Comparison of ENCODE assay signal across 19 cellular contexts in the genomic region with DNA sequence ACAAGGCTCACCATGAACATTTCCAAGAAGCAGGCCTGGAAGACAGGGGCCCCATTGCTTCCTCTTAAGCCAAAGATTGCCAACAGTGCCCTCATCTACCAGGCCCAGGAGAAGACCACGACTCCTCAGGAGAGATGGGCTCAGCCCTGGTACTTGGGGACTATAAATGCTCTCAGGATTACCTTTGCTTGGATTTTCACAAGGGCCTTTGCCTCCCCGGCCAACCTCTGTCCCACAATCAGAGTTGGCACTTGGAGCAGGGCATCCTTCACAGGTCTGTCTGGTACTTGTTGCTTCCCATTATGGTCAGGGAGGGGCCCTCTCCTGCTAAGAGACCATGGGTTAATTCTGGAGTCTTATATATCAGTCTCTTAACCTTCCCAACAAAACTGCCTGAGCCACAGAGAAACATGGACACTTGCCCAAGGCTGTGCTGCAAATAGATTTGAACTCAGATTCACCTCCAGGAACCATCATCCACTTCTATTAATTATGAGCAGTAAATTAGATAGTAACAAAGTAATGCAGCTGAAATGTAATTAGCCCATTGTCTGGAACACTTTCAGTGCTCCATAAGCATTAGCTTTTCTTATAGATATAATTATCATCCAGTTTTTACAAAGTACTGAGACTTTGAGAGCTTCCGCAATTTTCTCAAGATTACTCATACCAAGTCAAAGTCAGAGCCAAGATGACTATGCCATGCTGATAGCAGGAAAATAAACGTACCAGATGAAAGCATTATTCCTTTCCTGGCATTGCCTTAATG. TPM values are rescaled to one million over a fixed set of nuclear protein-coding genes. Genes with fewer than 3 reads are reported as not detected.
DNase-seq lines count a peak whose midpoint lies in the region; ATAC-seq, FAIRE-seq and TF ChIP-seq lines count a peak whose summit lies in the region.
"Had no signal": no experiment of that assay in that cellular context is flagged by ENCODE, and none has a peak within 500 bp of the region (broad histone marks: within the 10 kb centered on the region; RNA-seq: fewer than 3 reads in every experiment).

No MANE protein-coding gene starts in this region.

- H3K27ac ChIP-seq in PC-9 (peak overlapping the region; percentile 63), rectal smooth muscle tissue (ENCODE audit: low read depth, low read length) (peak overlapping the region; percentile 16), upper lobe of right lung (no peak overlapping the region)
- H3K27ac ChIP-seq: C4-2B had no signal

- H3K9me2 ChIP-seq in PC-9 (ENCODE audit: insufficient read depth), result no peaks in the 10 kb centered on the region

- no peaks in the 10 kb centered on the region for H3K27me3 ChIP-seq in PC-9 (ENCODE audit: insufficient read depth, low read depth)
- H3K27me3 ChIP-seq in rectal smooth muscle tissue (ENCODE audit: control insufficient read depth, insufficient read depth, low read length), result no peaks in the 10 kb centered on the region
- no peaks in the 10 kb centered on the region for H3K27me3 ChIP-seq in upper lobe of right lung
- H3K27me3 ChIP-seq: heart left ventricle had no signal

- H2AFZ ChIP-seq in PC-9, result no peak overlapping the region

- H3K9me3 ChIP-seq in PC-9 (ENCODE audit: insufficient read depth, low read depth) (no peaks in the 10 kb centered on the region), upper lobe of right lung (no peaks in the 10 kb centered on the region)
- H3K9me3 ChIP-seq: heart left ventricle had no signal

- H3K9ac ChIP-seq in rectal smooth muscle tissue (ENCODE audit: low read length), result no peak overlapping the region

- TF ChIP-seq CTCF in PC-9 (conservative IDR thresholded peaks at IDR 0.05) (no peak), upper lobe of right lung (IDR thresholded peaks at IDR 0.05) (no peak)

- TF ChIP-seq POLR2A in GM12891 (IDR thresholded peaks at IDR 0.05; ENCODE audit: low read depth, low read length), result no peak

- FAIRE-seq in GM12891 (lab: Jason Lieb, UNC), result no peak

- CTCF ChIA-PET in PC-9 (lab: Charles Lee), result no interaction called here

- intact Hi-C loops in PC-9 (cut with micrococcal nuclease; ENCODE audit: unreplicated experiment), result no loop called here
- intact Hi-C loops in upper lobe of right lung (cut with DNase I), result no loop called here

- H3K4me2 ChIP-seq in PC-9, result peak overlapping the region; percentile 24

- H3K4me3 ChIP-seq in PC-9 (no peak overlapping the region), rectal smooth muscle tissue (ENCODE audit: low read length) (no peak overlapping the region), upper lobe of right lung (no peak overlapping the region)
- H3K4me3 ChIP-seq: heart left ventricle had no signal

- H3K4me1 ChIP-seq in PC-9 (replicated peaks; ENCODE audit: insufficient read depth) (peaks cover 77% of the 10 kb centered on the region), rectal smooth muscle tissue (ENCODE audit: control insufficient read depth, insufficient read depth, low read length) (peaks cover 14% of the 10 kb centered on the region), upper lobe of right lung (peaks cover 10% of the 10 kb centered on the region)

- H3F3A ChIP-seq in PC-9 (ENCODE audit: insufficient read depth, low read depth), result peaks cover 31% of the 10 kb centered on the region

- no peak for DNase-seq in GM12891 (ENCODE audit: insufficient read length, low spot score)
- DNase-seq in PC-9, result peak in 1 of 2 experiments; percentile 72
- DNase-seq in DMS 273 (lab: John Stamatoyannopoulos, UW; ENCODE audit: unreplicated experiment), result no peak
- DNase-seq in AML-193 (lab: John Stamatoyannopoulos, UW), result no peak
- no peak for DNase-seq in upper lobe of right lung
- DNase-seq: activated CD4-positive, alpha-beta T cell treated with anti-CD3 and anti-CD28 coated beads for 4 hours; activated T-cell treated with anti-CD3 and anti-CD28 coated beads, Interleukin-2, amount 50 U/mL, for 72 hours; effector CD4-positive, alpha-beta T cell; EL; GOT3; heart left ventricle; left colon; naive thymus-derived CD4-positive, alpha-beta T cell; stimulated activated CD4-positive, alpha-beta T cell treated with anti-CD3 and anti-CD28 coated beads, Interleukin-2, amount 100 ng/mL, for 48 hours; T-helper 2 cell had no signal

- peak; percentile 34 for ATAC-seq in esophagus mucosa
- no peak for ATAC-seq in GM21515 (IDR thresholded peaks at IDR 0.05; ENCODE audit: unreplicated experiment)
- ATAC-seq in upper lobe of right lung, result no peak
- ATAC-seq: heart left ventricle; left colon; naive thymus-derived CD4-positive, alpha-beta T cell had no signal

- no TSS peak for BruUV-seq in PC-9 (replicated peaks; lab: Mats Ljungman, UMichigan)

- POLR2A ChIA-PET in PC-9 (lab: Charles Lee; ENCODE audit: unreplicated experiment), result no interaction called here

- H4K20me1 ChIP-seq in PC-9 (ENCODE audit: insufficient read depth), result no peaks in the 10 kb centered on the region

- no peaks in the 10 kb centered on the region for H3K79me2 ChIP-seq in PC-9 (ENCODE audit: low read depth)

- H3K36me3 ChIP-seq in PC-9 (ENCODE audit: low read depth) (no peaks in the 10 kb centered on the region), rectal smooth muscle tissue (ENCODE audit: control insufficient read depth, insufficient read depth, low read length) (no peaks in the 10 kb centered on the region), upper lobe of right lung (no peaks in the 10 kb centered on the region)
- H3K36me3 ChIP-seq: heart left ventricle had no signal

TF ChIP-seq in GM12891, 5 proteins besides CTCF, POLR2A, EP300 and RAD21:
- peak; percentile 40; the same call in 1 of the 2 replicates for TF ChIP-seq POLR2AphosphoS5 (IDR thresholded peaks at IDR 0.05; ENCODE audit: low read depth, low read length)
- TF ChIP-seq TAF1 (IDR thresholded peaks at IDR 0.05; ENCODE audit: low read depth, low read length), result no peak
TF ChIP-seq in GM12891: peak in this region for 1.

RNA-seq across cellular contexts. Expression of gene POU2AF3, which starts 33.5 kb away (rescaled TPM):
- polyA plus RNA-seq in GM12891 (2012; ENCODE audit: low read depth, missing spikeins), result 0.44 TPM
- total RNA-seq in PC-9 (2021), result 3.0 and 3.9 TPM in 2 replicates
- 3.8 TPM for total RNA-seq in esophagus mucosa
- total RNA-seq in upper lobe of right lung, result 1.8 TPM
- total RNA-seq: naive thymus-derived CD4-positive, alpha-beta T cell had no signal
- polyA plus RNA-seq: naive thymus-derived CD4-positive, alpha-beta T cell had no signal

RNA-seq across cellular contexts. Expression of gene POU2AF1, which starts 47.2 kb away (rescaled TPM):
- 136 TPM for polyA plus RNA-seq in GM12891 (2012; ENCODE audit: low read depth, missing spikeins)
- total RNA-seq in PC-9 (2021), result 0.37 TPM in 1 of 2 replicates, not detected in the other
- 2.6 TPM for total RNA-seq in esophagus mucosa
- 2.5 TPM for total RNA-seq in upper lobe of right lung
